Comparison of ENCODE assay signal across 1 cellular context in the genomic region with DNA sequence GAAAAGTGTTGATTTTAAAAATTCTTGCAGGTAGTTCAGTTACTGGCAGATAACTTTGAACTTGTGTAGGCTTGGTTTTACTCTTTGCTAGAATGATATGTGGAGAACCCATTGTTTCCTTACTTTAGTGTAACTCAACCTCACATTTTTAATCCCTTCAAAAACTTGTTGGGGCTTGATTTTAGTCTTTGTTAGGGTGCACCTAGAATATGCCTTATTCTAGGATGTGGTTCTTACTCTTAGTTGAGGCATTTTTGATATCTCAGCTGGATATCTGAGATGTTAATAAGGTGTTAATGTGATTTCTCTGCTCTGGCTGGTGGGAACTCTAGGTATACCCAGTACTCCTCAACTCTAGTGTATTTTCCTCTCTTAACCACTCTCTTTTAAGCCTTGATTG.
TF ChIP-seq lines count a peak whose summit lies in the region.

No MANE protein-coding gene starts in this region.

TF ChIP-seq in H1, 55 proteins besides CTCF, POLR2A, EP300 and RAD21 (continued from another document):
- TF ChIP-seq SIX5 (IDR thresholded peaks at IDR 0.05; ENCODE audit: low read depth, low read length) (no peak), KDM1A (IDR thresholded peaks at IDR 0.05; ENCODE audit: borderline replicate concordance, low read length) (no peak), ATF3 (IDR thresholded peaks at IDR 0.05; ENCODE audit: insufficient read depth, low read depth, low read length) (no peak), NANOG (IDR thresholded peaks at IDR 0.05; ENCODE audit: insufficient read depth, low read depth, low read length, poor library complexity, severe bottlenecking) (no peak), RNF2 (IDR thresholded peaks at IDR 0.05; ENCODE audit: borderline replicate concordance, low read depth, low read length, missing control alignments, poor library complexity, severe bottlenecking) (no peak), SP1 (IDR thresholded peaks at IDR 0.05; ENCODE audit: low read depth, low read length) (no peak), SP4 (IDR thresholded peaks at IDR 0.05; ENCODE audit: low read length) (no peak), SIRT6 (IDR thresholded peaks at IDR 0.05; ENCODE audit: low read length) (no peak), RBBP5 (IDR thresholded peaks at IDR 0.05; ENCODE audit: borderline replicate concordance, low read depth, low read length) (no peak), ATF2 (IDR thresholded peaks at IDR 0.05; ENCODE audit: low read length) (no peak)
TF ChIP-seq in H1: peak in this region for 0.
